ENCODE assay signal across 33 cellular contexts in the genomic region with DNA sequence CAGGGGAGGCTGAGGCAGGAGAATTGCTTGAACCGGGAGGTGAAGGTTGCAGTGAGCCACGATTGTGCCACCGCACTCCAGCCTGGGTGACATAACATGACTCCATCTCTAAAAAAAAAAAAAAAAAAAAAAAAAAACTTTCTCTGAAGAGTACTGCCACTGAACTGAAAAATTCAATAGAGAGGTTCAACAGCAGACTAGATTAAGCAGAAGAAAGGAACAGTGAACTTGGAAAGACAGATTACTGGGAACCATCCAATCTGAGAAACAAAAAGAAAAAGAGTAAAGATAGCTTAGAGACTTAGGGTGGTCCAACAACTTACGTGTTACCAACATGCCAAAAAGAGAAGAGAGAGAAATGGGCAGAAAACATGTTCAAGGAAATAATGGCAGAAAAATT.
"Had no signal": no experiment of that assay in that cellular context is flagged by ENCODE, and none has a peak within 500 bp of the region (broad histone marks: within the 10 kb centered on the region; RNA-seq: fewer than 3 reads in every experiment).

No MANE protein-coding gene starts in this region.

- H3K4me3 ChIP-seq: MG63 had no signal

- H3K9me3 ChIP-seq: MG63 had no signal

- H3K36me3 ChIP-seq: MG63 had no signal

- H3K27me3 ChIP-seq: MG63 had no signal

- DNase-seq: Karpas-422, Kasumi-1, MG63, MM.1S, NCI-H1048, NCI-H1092, NCI-H1092 treated with DMSO at 0.1 percent for 48 hours, NCI-H1105, NCI-H1105 treated with DMSO at 0.1 percent for 48 hours, NCI-H1417, NCI-H1417 treated with DMSO at 0.1 percent for 48 hours, NCI-H1436, NCI-H1436 treated with DMSO at 0.1 percent for 48 hours, NCI-H146, NCI-H1694, NCI-H1694 treated with DMSO at 0.1 percent for 48 hours, NCI-H187, NCI-H187 treated with DMSO at 0.1 percent for 48 hours, NCI-H1930, NCI-H2029, NCI-H2029 treated with DMSO at 0.1 percent for 48 hours, NCI-H2081, NCI-H2081 treated with DMSO at 0.1 percent for 48 hours, NCI-H2107, NCI-H2171, NCI-H2171 treated with DMSO at 0.1 percent for 48 hours, NCI-H2227 treated with DMSO at 0.1 percent for 48 hours, NCI-H226, NCI-H345, NCI-H446, NCI-H446 treated with DMSO at 0.1 percent for 48 hours, NCI-H510A, NCI-H510A treated with DMSO at 0.1 percent for 48 hours had no signal
